Comparison of ENCODE assay signal across 10 cellular contexts in genomic region chr3:188584162-188584529, GRCh38.
A peak's percentile ranks its signal among the peaks of the same experiment; 100 is the strongest.
DNase-seq lines count a peak whose midpoint lies in the region; ATAC-seq and TF ChIP-seq lines count a peak whose summit lies in the region.
"Had no signal": no experiment of that assay in that cellular context is flagged by ENCODE, and none has a peak within 500 bp of the region (broad histone marks: within the 10 kb centered on the region; RNA-seq: fewer than 3 reads in every experiment).

No MANE protein-coding gene starts in this region.

- no peak overlapping the region for H3K4me3 Mint-ChIP-seq in activated CD4-positive, alpha-beta memory T cell treated with anti-CD3 and anti-CD28 coated beads for 36 hours
- no peak overlapping the region for H3K4me3 Mint-ChIP-seq in stimulated activated naive CD8-positive, alpha-beta T cell treated with anti-CD3 and anti-CD28 coated beads, Interleukin-15, amount 100 ng/mL, for 72 hours

- POLR2A ChIA-PET in activated CD4-positive, alpha-beta memory T cell treated with anti-CD3 and anti-CD28 coated beads for 36 hours (lab: Charles Lee) = interaction anchor here (0.8 to 1.2 kb wide), 2 partner anchors 204 to 844 kb away, joined by 3 to 5 read pairs; no protein-coding TSS in a partner anchor

- DNase-seq in activated CD4-positive, alpha-beta T cell treated with anti-CD3 and anti-CD28 coated beads for 4 hours = peak; percentile 16 to 23
- DNase-seq in activated CD4-positive, alpha-beta T cell treated with anti-CD3 and anti-CD28 coated beads for 1 hour = no peak
- peak; percentile 31 for DNase-seq in activated CD4-positive, alpha-beta memory T cell treated with anti-CD3 and anti-CD28 coated beads for 36 hours
- DNase-seq in right atrium auricular region (ENCODE audit: low spot score) = no peak
- DNase-seq in stimulated activated naive CD8-positive, alpha-beta T cell treated with anti-CD3 and anti-CD28 coated beads, Interleukin-15, amount 100 ng/mL, for 72 hours = peak in 1 of 2 donors; percentile 25
- DNase-seq in NCI-H446 treated with DMSO at 0.1 percent for 48 hours (lab: John Stamatoyannopoulos, UW) = no peak

- peaks cover 13% of the 10 kb centered on the region for H3K4me1 Mint-ChIP-seq in activated CD4-positive, alpha-beta memory T cell treated with anti-CD3 and anti-CD28 coated beads for 36 hours (ENCODE audit: low read depth)
- H3K4me1 Mint-ChIP-seq in stimulated activated naive CD8-positive, alpha-beta T cell treated with anti-CD3 and anti-CD28 coated beads, Interleukin-15, amount 100 ng/mL, for 72 hours = peaks cover 17% of the 10 kb centered on the region

- no peak overlapping the region for H3K27ac Mint-ChIP-seq in activated CD4-positive, alpha-beta memory T cell treated with anti-CD3 and anti-CD28 coated beads for 36 hours
- H3K27ac Mint-ChIP-seq in stimulated activated naive CD8-positive, alpha-beta T cell treated with anti-CD3 and anti-CD28 coated beads, Interleukin-15, amount 100 ng/mL, for 72 hours = peak overlapping the region; percentile 15 to 49

- H3K4me3 ChIP-seq in right atrium auricular region = no peak overlapping the region
- H3K4me3 ChIP-seq: K562 had no signal

- no peaks in the 10 kb centered on the region for H3K9me3 ChIP-seq in right atrium auricular region

- CTCF ChIA-PET in activated CD4-positive, alpha-beta memory T cell treated with anti-CD3 and anti-CD28 coated beads for 36 hours (lab: Charles Lee) = interaction anchor here (1.1 to 2.7 kb wide), 3 partner anchors 165 to 844 kb away, joined by 3 to 21 read pairs (median 7); no protein-coding TSS in a partner anchor

- no peaks in the 10 kb centered on the region for H3K27me3 ChIP-seq in right atrium auricular region

- H3K9me3 Mint-ChIP-seq in activated CD4-positive, alpha-beta memory T cell treated with anti-CD3 and anti-CD28 coated beads for 36 hours = no peaks in the 10 kb centered on the region
- no peaks in the 10 kb centered on the region for H3K9me3 Mint-ChIP-seq in stimulated activated naive CD8-positive, alpha-beta T cell treated with anti-CD3 and anti-CD28 coated beads, Interleukin-15, amount 100 ng/mL, for 72 hours

- intact Hi-C loops in activated CD4-positive, alpha-beta memory T cell treated with anti-CD3 and anti-CD28 coated beads for 36 hours (cut with micrococcal nuclease) = loop anchor here (1.0 to 10.0 kb wide), 7 partner anchors 117 to 659 kb away; no protein-coding TSS in a partner anchor

- H3K27ac ChIP-seq in right atrium auricular region = peak overlapping the region; percentile 26 to 31
- H3K27ac ChIP-seq: VCaP had no signal

- peak; percentile 49 for ATAC-seq in stimulated activated naive CD8-positive, alpha-beta T cell treated with anti-CD3 and anti-CD28 coated beads, Interleukin-15, amount 100 ng/mL, for 72 hours
- ATAC-seq in GM21529 (IDR thresholded peaks at IDR 0.05; ENCODE audit: unreplicated experiment) (no peak), GM21723 (IDR thresholded peaks at IDR 0.05; ENCODE audit: unreplicated experiment) (no peak)
- ATAC-seq: K562 had no signal

- H3K27me3 Mint-ChIP-seq in activated CD4-positive, alpha-beta memory T cell treated with anti-CD3 and anti-CD28 coated beads for 36 hours = no peaks in the 10 kb centered on the region
- no peaks in the 10 kb centered on the region for H3K27me3 Mint-ChIP-seq in stimulated activated naive CD8-positive, alpha-beta T cell treated with anti-CD3 and anti-CD28 coated beads, Interleukin-15, amount 100 ng/mL, for 72 hours

- H3K36me3 Mint-ChIP-seq in activated CD4-positive, alpha-beta memory T cell treated with anti-CD3 and anti-CD28 coated beads for 36 hours = no peaks in the 10 kb centered on the region

- TF ChIP-seq CTCF in right atrium auricular region (IDR thresholded peaks at IDR 0.05) = no peak

- no peaks in the 10 kb centered on the region for H3K36me3 ChIP-seq in right atrium auricular region

- H3K4me1 ChIP-seq in right atrium auricular region = peaks cover 0 to 31% of the 10 kb centered on the region in 2 donors

Comparison
In these comparisons a context has a peak if more than half of its experiments do, and no peak if none do; other contexts are left out.
1. DNase-seq: peak in activated CD4-positive, alpha-beta T cell treated with anti-CD3 and anti-CD28 coated beads for 4 hours (2 of 2) and activated CD4-positive, alpha-beta memory T cell treated with anti-CD3 and anti-CD28 coated beads for 36 hours (single experiment); none in activated CD4-positive, alpha-beta T cell treated with anti-CD3 and anti-CD28 coated beads for 1 hour (single experiment), right atrium auricular region (single experiment) and NCI-H446 treated with DMSO at 0.1 percent for 48 hours (single experiment).